13 cellular contexts compared by ENCODE assay signal in genomic region chr6:35238843-35239289, GRCh38. TPM values are rescaled to one million over a fixed set of nuclear protein-coding genes. Genes with fewer than 3 reads are reported as not detected.
DNase-seq lines count a peak whose midpoint lies in the region; ATAC-seq and TF ChIP-seq lines count a peak whose summit lies in the region.
"Had no signal": no experiment of that assay in that cellular context is flagged by ENCODE, and none has a peak within 500 bp of the region (broad histone marks: within the 10 kb centered on the region; RNA-seq: fewer than 3 reads in every experiment).

No MANE protein-coding gene starts in this region.

- no peak for TF ChIP-seq RAD21 in SK-N-SH (IDR thresholded peaks at IDR 0.05; ENCODE audit: low read length)

- H3K36me3 ChIP-seq in BLaER1 treated with 17β-estradiol and CSF1 and Interleukin-3, amounts not matched to agents 10 nM and 100 nM = peaks cover 0 to 39% (median 15%) of the 10 kb centered on the region in 11 experiments; a peak in 17 of 22 replicates
- H3K36me3 ChIP-seq in SK-N-SH (replicated peaks in 1 of 2; ENCODE audit: control insufficient read depth in 1 of 2, insufficient read depth in 2 of 2, low read length in 1 of 2) = peaks cover 0 to 10% of the 10 kb centered on the region in 2 experiments
- peaks cover 35% of the 10 kb centered on the region for H3K36me3 ChIP-seq in cardiac muscle cell

- peaks cover 7 to 24% (median 21%) of the 10 kb centered on the region in 11 experiments; a peak in 19 of 22 replicates for H3K9me3 ChIP-seq in BLaER1 treated with 17β-estradiol and CSF1 and Interleukin-3, amounts not matched to agents 10 nM and 100 nM (replicated peaks in 1 of 11)
- H3K9me3 ChIP-seq in SK-N-SH (no peaks in the 10 kb centered on the region), cardiac muscle cell (ENCODE audit: low read depth) (no peaks in the 10 kb centered on the region)

- DNase-seq in SK-N-SH (peak; percentile 49), cardiac muscle cell (ENCODE audit: low read depth in 1 of 2, low spot score in 1 of 2) (peak; percentile 93 to 98), myocyte (ENCODE audit: low read depth) (peak; percentile 14), AG20443 (ENCODE audit: low spot score) (no peak)
- no peak for DNase-seq in T-helper 2 cell treated with Interferon-gamma antibody and Interleukin-4, amounts not matched to agents 5 μg/mL and 100 μg/mL, for 36 hours (ENCODE audit: low spot score)
- DNase-seq: activated CD4-positive, alpha-beta T cell treated with anti-CD3 and anti-CD28 coated beads for 36 hours; activated T-cell treated with anti-CD3 and anti-CD28 coated beads, Interleukin-2, amount 50 U/mL, for 72 hours; DMS53; Karpas-422 had no signal

- H3K4me3 ChIP-seq in BLaER1 treated with 17β-estradiol and CSF1 and Interleukin-3, amounts not matched to agents 10 nM and 100 nM = no peak overlapping the region
- H3K4me3 ChIP-seq in SK-N-SH (ENCODE audit: low read depth in 2 of 2, low read length in 1 of 2) = no peak overlapping the region
- peak overlapping the region; percentile 14 for H3K4me3 ChIP-seq in cardiac muscle cell

- no peak overlapping the region for H3K4me3 Mint-ChIP-seq in T-helper 2 cell treated with Interferon-gamma antibody and Interleukin-4, amounts not matched to agents 5 μg/mL and 100 μg/mL, for 36 hours
- H3K4me3 Mint-ChIP-seq: activated CD4-positive, alpha-beta T cell treated with anti-CD3 and anti-CD28 coated beads for 36 hours; activated T-cell treated with anti-CD3 and anti-CD28 coated beads, Interleukin-2, amount 50 U/mL, for 72 hours had no signal

- TF ChIP-seq EP300 in SK-N-SH (IDR thresholded peaks at IDR 0.05; ENCODE audit: borderline replicate concordance in 1 of 2, low read depth in 1 of 2, low read length in 1 of 2) = no peak

- H3K36me3 Mint-ChIP-seq in T-helper 2 cell treated with Interferon-gamma antibody and Interleukin-4, amounts not matched to agents 5 μg/mL and 100 μg/mL, for 36 hours (ENCODE audit: low read depth) = no peaks in the 10 kb centered on the region

- peaks cover 3% of the 10 kb centered on the region; the same call in 1 of the 2 replicates for H3K79me2 ChIP-seq in SK-N-SH (ENCODE audit: insufficient read depth)

- no peak for TF ChIP-seq CTCF in SK-N-SH (IDR thresholded peaks at IDR 0.05)
- no peak for TF ChIP-seq CTCF in cardiac muscle cell (IDR thresholded peaks at IDR 0.05; ENCODE audit: low read depth, low read length)

- ATAC-seq in HG03025 (IDR thresholded peaks at IDR 0.05; ENCODE audit: low FRiP score, unreplicated experiment) = no peak
- no peak for ATAC-seq in HG03442 (IDR thresholded peaks at IDR 0.05; ENCODE audit: unreplicated experiment)
- ATAC-seq: activated CD4-positive, alpha-beta T cell treated with anti-CD3 and anti-CD28 coated beads for 36 hours; activated T-cell treated with anti-CD3 and anti-CD28 coated beads, Interleukin-2, amount 50 U/mL, for 72 hours had no signal

- H3K27me3 Mint-ChIP-seq in T-helper 2 cell treated with Interferon-gamma antibody and Interleukin-4, amounts not matched to agents 5 μg/mL and 100 μg/mL, for 36 hours (ENCODE audit: low read depth) = no peaks in the 10 kb centered on the region
- H3K27me3 Mint-ChIP-seq: activated CD4-positive, alpha-beta T cell treated with anti-CD3 and anti-CD28 coated beads for 36 hours had no signal

- peak overlapping the region in 6 of 11 experiments; percentile 18 to 66 (median 32); a peak in 8 of 22 replicates for H3K9ac ChIP-seq in BLaER1 treated with 17β-estradiol and CSF1 and Interleukin-3, amounts not matched to agents 10 nM and 100 nM
- H3K9ac ChIP-seq in SK-N-SH = no peak overlapping the region

- no peaks in the 10 kb centered on the region for H3K27me3 ChIP-seq in BLaER1 treated with 17β-estradiol and CSF1 and Interleukin-3, amounts not matched to agents 10 nM and 100 nM
- H3K27me3 ChIP-seq in SK-N-SH (ENCODE audit: insufficient read depth) (no peaks in the 10 kb centered on the region), cardiac muscle cell (no peaks in the 10 kb centered on the region)

- no peaks in the 10 kb centered on the region for H3K9me2 ChIP-seq in SK-N-SH

- H4K20me1 ChIP-seq in BLaER1 treated with 17β-estradiol and CSF1 and Interleukin-3, amounts not matched to agents 10 nM and 100 nM = peaks cover 5 to 52% (median 27%) of the 10 kb centered on the region in 11 experiments; a peak in 14 of 22 replicates
- H4K20me1 ChIP-seq in SK-N-SH (ENCODE audit: insufficient read depth) = no peaks in the 10 kb centered on the region; the same call in 1 of the 2 replicates

- H3K4me1 ChIP-seq in BLaER1 treated with 17β-estradiol and CSF1 and Interleukin-3, amounts not matched to agents 10 nM and 100 nM = peaks cover 28 to 42% (median 31%) of the 10 kb centered on the region in 10 experiments
- H3K4me1 ChIP-seq in SK-N-SH (ENCODE audit: control insufficient read depth in 1 of 2, insufficient read depth in 2 of 2, low read depth in 1 of 2, low read length in 1 of 2) (peaks cover 0 to 12% of the 10 kb centered on the region in 2 experiments; a peak in 1 of 4 replicates), cardiac muscle cell (ENCODE audit: low read depth) (peaks cover 47% of the 10 kb centered on the region)

- H3K9me3 Mint-ChIP-seq in T-helper 2 cell treated with Interferon-gamma antibody and Interleukin-4, amounts not matched to agents 5 μg/mL and 100 μg/mL, for 36 hours = no peaks in the 10 kb centered on the region
- H3K9me3 Mint-ChIP-seq: activated T-cell treated with anti-CD3 and anti-CD28 coated beads, Interleukin-2, amount 50 U/mL, for 72 hours had no signal

- H3K27ac ChIP-seq in BLaER1 treated with 17β-estradiol and CSF1 and Interleukin-3, amounts not matched to agents 10 nM and 100 nM = peak overlapping the region in 6 of 11 experiments; percentile 12 to 40 (median 28); a peak in 6 of 22 replicates
- H3K27ac ChIP-seq in SK-N-SH (ENCODE audit: low read depth in 2 of 2, low read length in 1 of 2) (no peak overlapping the region), cardiac muscle cell (peak overlapping the region; percentile 98)
- H3K27ac ChIP-seq: epithelial cell of prostate had no signal

- CTCF ChIA-PET in SK-N-SH (lab: Yijun Ruan, JAX) = interaction anchor here (3.2 to 14.0 kb wide), 7 partner anchors 11 to 253 kb away, joined by 34 to 163 read pairs (median 45); no protein-coding TSS in a partner anchor

- POLR2A ChIA-PET in SK-N-SH (lab: Yijun Ruan, JAX) = no interaction called here

- 77% methylated on average over 3 of the region's 3 CpGs for WGBS in SK-N-SH (ENCODE audit: low lambda C conversion rate)

- H3F3A ChIP-seq in SK-N-SH (replicated peaks; ENCODE audit: insufficient read depth) = peaks cover 6% of the 10 kb centered on the region

- H3K4me2 ChIP-seq in BLaER1 treated with 17β-estradiol and CSF1 and Interleukin-3, amounts not matched to agents 10 nM and 100 nM = peak overlapping the region; percentile 36 to 76 (median 64)
- no peak overlapping the region for H3K4me2 ChIP-seq in SK-N-SH

- H2AFZ ChIP-seq in SK-N-SH (ENCODE audit: low read depth) = no peak overlapping the region

- H3K4me1 Mint-ChIP-seq in T-helper 2 cell treated with Interferon-gamma antibody and Interleukin-4, amounts not matched to agents 5 μg/mL and 100 μg/mL, for 36 hours (ENCODE audit: low read depth) = peaks cover 2% of the 10 kb centered on the region
- H3K4me1 Mint-ChIP-seq: activated CD4-positive, alpha-beta T cell treated with anti-CD3 and anti-CD28 coated beads for 36 hours had no signal

- no peak overlapping the region for H3K27ac Mint-ChIP-seq in T-helper 2 cell treated with Interferon-gamma antibody and Interleukin-4, amounts not matched to agents 5 μg/mL and 100 μg/mL, for 36 hours
- H3K27ac Mint-ChIP-seq: activated CD4-positive, alpha-beta T cell treated with anti-CD3 and anti-CD28 coated beads for 36 hours; activated T-cell treated with anti-CD3 and anti-CD28 coated beads, Interleukin-2, amount 50 U/mL, for 72 hours had no signal

TF ChIP-seq in SK-N-SH, 30 proteins besides CTCF, POLR2A, EP300 and RAD21:
- TF ChIP-seq TCF12 (IDR thresholded peaks at IDR 0.05) = peak; percentile 25; the same call in 1 of the 2 replicates
- TF ChIP-seq IRF3 (IDR thresholded peaks at IDR 0.05; ENCODE audit: low read depth, low read length) = no peak
- no peak for TF ChIP-seq USF2 (IDR thresholded peaks at IDR 0.05; ENCODE audit: borderline replicate concordance, low read depth, low read length)

RNA-seq across cellular contexts. Expression of gene ZNF76, which starts 20.7 kb away (rescaled TPM):
- polyA plus RNA-seq in SK-N-SH (2012; rRNA removed) (19.7 and 22.4 TPM in 2 replicates), cardiac muscle cell (59.6 and 67.5 TPM in 2 replicates)
- 6.5 and 10.7 TPM in 2 replicates for polyA plus RNA-seq in SK-N-SH (2012; cell fraction: cytosol; rRNA removed)
- 88.9 and 102 TPM in 2 replicates for polyA plus RNA-seq in SK-N-SH (2012; cell fraction: nucleus; rRNA removed)
- total RNA-seq in cardiac muscle cell (26.3 and 46.2 TPM in 2 replicates), myocyte (15.7 and 22.1 TPM in 2 replicates)
- polyA plus RNA-seq in myocyte (2012) = 30.1 TPM

RNA-seq across cellular contexts. Expression of gene SCUBE3, which starts 25.1 kb away (rescaled TPM):
- polyA plus RNA-seq in SK-N-SH (2012; rRNA removed) (1.8 and 2.0 TPM in 2 replicates), cardiac muscle cell (78.2 and 81.8 TPM in 2 replicates)
- 1.2 and 1.8 TPM in 2 replicates for polyA plus RNA-seq in SK-N-SH (2012; cell fraction: cytosol; rRNA removed)
- polyA plus RNA-seq in SK-N-SH (2012; cell fraction: nucleus; rRNA removed) = 2.7 and 4.3 TPM in 2 replicates
- total RNA-seq in cardiac muscle cell (74.9 and 78.7 TPM in 2 replicates), myocyte (under 0.01 and 0.03 TPM in 2 replicates)
- polyA plus RNA-seq in myocyte (2012) = 0.28 TPM
- total RNA-seq: activated CD4-positive, alpha-beta T cell treated with anti-CD3 and anti-CD28 coated beads for 36 hours had no signal

RNA-seq across cellular contexts. Expression of gene DEF6, which starts 58.8 kb away (rescaled TPM):
- polyA plus RNA-seq in SK-N-SH (2012; rRNA removed) (0.13 and 0.16 TPM in 2 replicates), cardiac muscle cell (2.3 and 5.7 TPM in 2 replicates)
- 0.06 and 0.17 TPM in 2 replicates for polyA plus RNA-seq in SK-N-SH (2012; cell fraction: cytosol; rRNA removed)
- 0.62 and 0.73 TPM in 2 replicates for polyA plus RNA-seq in SK-N-SH (2012; cell fraction: nucleus; rRNA removed)
- total RNA-seq in cardiac muscle cell (3.0 and 9.2 TPM in 2 replicates), myocyte (0.31 TPM in 1 of 2 replicates, not detected in the other)
- polyA plus RNA-seq in myocyte (2012) = 0.77 TPM

Comparison
In these comparisons a context has a peak if more than half of its experiments do, and no peak if none do; other contexts are left out.
1. H3K27ac ChIP-seq: peak in BLaER1 treated with 17β-estradiol and CSF1 and Interleukin-3, amounts not matched to agents 10 nM and 100 nM (6 of 11) and cardiac muscle cell (single experiment); none in SK-N-SH (0 of 2).
2. DNase-seq: peak in SK-N-SH (single experiment), cardiac muscle cell (2 of 2) and myocyte (single experiment); none in T-helper 2 cell treated with Interferon-gamma antibody and Interleukin-4, amounts not matched to agents 5 μg/mL and 100 μg/mL, for 36 hours (single experiment) and AG20443 (single experiment).
3. RNA of gene SCUBE3, which starts 25.1 kb away (total RNA-seq): 74.9 to 78.7 TPM in cardiac muscle cell; under 0.01 to 0.03 TPM in myocyte; every median in the first group is over 10 times any median in the second.